23 cellular contexts compared by ENCODE assay signal in genomic region chr3:196667056-196667844, GRCh38. TPM values are rescaled to one million over a fixed set of nuclear protein-coding genes. Genes with fewer than 3 reads are reported as not detected.
DNase-seq lines count a peak whose midpoint lies in the region; ATAC-seq, FAIRE-seq and TF ChIP-seq lines count a peak whose summit lies in the region.
"Had no signal": no experiment of that assay in that cellular context is flagged by ENCODE, and none has a peak within 500 bp of the region (broad histone marks: within the 10 kb centered on the region; RNA-seq: fewer than 3 reads in every experiment).

No MANE protein-coding gene starts in this region.

- peak overlapping the region; percentile 47 to 83 (median 72); a peak in 19 of 22 replicates for H3K27ac ChIP-seq in BLaER1 treated with 17β-estradiol and CSF1 and Interleukin-3, amounts not matched to agents 10 nM and 100 nM
- no peak overlapping the region for H3K27ac ChIP-seq in H9 (ENCODE audit: insufficient read length, low read depth, low read length)
- H3K27ac ChIP-seq in K562 (ENCODE audit: extremely low read depth, low read depth, low read length): no peak overlapping the region
- no peak overlapping the region for H3K27ac ChIP-seq in dorsolateral prefrontal cortex
- H3K27ac ChIP-seq: SK-N-MC had no signal

- BruUV-seq in K562 (replicated peaks; lab: Mats Ljungman, UMichigan): no TSS peak

- H3K79me2 ChIP-seq in H9 (ENCODE audit: insufficient read depth, low read length) (no peaks in the 10 kb centered on the region), K562 (ENCODE audit: control insufficient read depth, insufficient read depth, low read length) (no peaks in the 10 kb centered on the region)

- POLR2A ChIA-PET in K562 (lab: Yijun Ruan, JAX): interaction anchor here (1.3 to 1.4 kb wide), 2 partner anchors 10 to 23 kb away, joined by 3 to 4 read pairs; no protein-coding TSS in a partner anchor

- WGBS in H9 (ENCODE audit: extremely low coverage, insufficient read length, low lambda C conversion rate): no CpG with 5 or more reads among the region's 14 CpGs
- WGBS in K562 (ENCODE audit: insufficient coverage, low coverage, missing lambda C conversion rate): 52% methylated on average over 13 of the region's 14 CpGs

- no peak overlapping the region for H3K14ac ChIP-seq in H9 (ENCODE audit: insufficient read depth, low read length)

- no peak overlapping the region for H2BK5ac ChIP-seq in H9 (ENCODE audit: insufficient read length, low read length)

- no peak overlapping the region for H3K56ac ChIP-seq in H9 (ENCODE audit: insufficient read length, low read depth, low read length)

- DNase-seq in H9 (no peak), K562 (ENCODE audit: extremely low read depth in 1 of 4, low spot score in 3 of 4) (no peak), natural killer cell (no peak), Kasumi-1 (lab: John Stamatoyannopoulos, UW) (no peak), nephron progenitor cell (no peak), dorsolateral prefrontal cortex (no peak), SIG-M5 treated with dmso at 0.1 percent for 504 hours (lab: John Stamatoyannopoulos, UW; ENCODE audit: unreplicated experiment) (no peak)
- DNase-seq: BE2C; Calu3; CD8-positive, alpha-beta memory T cell; MV-4-11; NCI-H1105 treated with DMSO at 0.1 percent for 48 hours; NCI-H2081; NCI-H2171; NCI-H345; NCI-H524; SHP77 had no signal

- no peaks in the 10 kb centered on the region for H3K23me2 ChIP-seq in H9 (ENCODE audit: insufficient read length, low read depth, low read length, poor library complexity, severe bottlenecking)

- H2BK120ac ChIP-seq in H9 (ENCODE audit: low read depth, low read length, poor library complexity, severe bottlenecking): no peak overlapping the region

- peak overlapping the region; percentile 54 to 72 (median 63) for H3K4me2 ChIP-seq in BLaER1 treated with 17β-estradiol and CSF1 and Interleukin-3, amounts not matched to agents 10 nM and 100 nM
- no peak overlapping the region for H3K4me2 ChIP-seq in H9 (ENCODE audit: insufficient read depth, insufficient read length, low read length)
- no peak overlapping the region for H3K4me2 ChIP-seq in K562 (ENCODE audit: insufficient read depth, low read length)

- H2AFZ ChIP-seq in H9 (ENCODE audit: low read length) (no peak overlapping the region), K562 (ENCODE audit: low read depth, low read length) (no peak overlapping the region)

- peaks cover 3 to 17% (median 16%) of the 10 kb centered on the region in 11 experiments; a peak in 21 of 22 replicates for H3K36me3 ChIP-seq in BLaER1 treated with 17β-estradiol and CSF1 and Interleukin-3, amounts not matched to agents 10 nM and 100 nM
- no peaks in the 10 kb centered on the region for H3K36me3 ChIP-seq in K562 (ENCODE audit: control insufficient read depth, insufficient read depth, low read length)
- H3K36me3 ChIP-seq: BE2C had no signal

- FAIRE-seq in K562 (lab: Jason Lieb, UNC): no peak
- FAIRE-seq: A549, GM19239, H54 had no signal

- H2BK12ac ChIP-seq in H9 (ENCODE audit: insufficient read length, low read depth, low read length): no peak overlapping the region

- H2BK20ac ChIP-seq in H9 (ENCODE audit: low read depth, low read length, poor library complexity, severe bottlenecking): no peak overlapping the region

- no peak overlapping the region for H3K18ac ChIP-seq in H9 (ENCODE audit: insufficient read length, low read depth, low read length)

- no peak for TF ChIP-seq POLR2A in K562 (conservative IDR thresholded peaks at IDR 0.05)

- no peak overlapping the region for H4K91ac ChIP-seq in H9 (ENCODE audit: insufficient read length, low read depth, low read length)

- H3K27me3 Mint-ChIP-seq in H9 (ENCODE audit: low read depth) (peaks cover 6% of the 10 kb centered on the region), natural killer cell (ENCODE audit: low read depth in 2 of 2) (no peaks in the 10 kb centered on the region), nephron progenitor cell (ENCODE audit: low read depth, poor library complexity) (peaks cover 11% of the 10 kb centered on the region)
- H3K27me3 Mint-ChIP-seq: CD8-positive, alpha-beta memory T cell had no signal

- no peak overlapping the region for H2AK5ac ChIP-seq in H9 (ENCODE audit: insufficient read length, low read length)

- in situ Hi-C loops in K562 (cut with MboI): no loop called here

- CTCF ChIA-PET in K562 (lab: Yijun Ruan, JAX; ENCODE audit: low intra/inter-chr PET ratio): no interaction called here

- intact Hi-C loops in K562 (cut with micrococcal nuclease): no loop called here
- intact Hi-C loops in natural killer cell (cut with micrococcal nuclease): no loop called here
- intact Hi-C loops in dorsolateral prefrontal cortex (cut with DNase I): no loop called here

- H3K4me1 Mint-ChIP-seq in H9 (peaks cover 25 to 34% of the 10 kb centered on the region in 2 experiments), natural killer cell (peaks cover 18 to 26% of the 10 kb centered on the region in 2 donors), nephron progenitor cell (peaks cover 31% of the 10 kb centered on the region)

- no peak for TF ChIP-seq EP300 in K562 (IDR thresholded peaks at IDR 0.05; ENCODE audit: low read length)

- H3K9me1 ChIP-seq in K562 (ENCODE audit: control insufficient read depth, insufficient read depth, low read length): no peaks in the 10 kb centered on the region

- ATAC-seq in K562 (no peak), natural killer cell (peak in 2 of 3 donors; percentile 46 to 83)

- no peaks in the 10 kb centered on the region for H3K79me1 ChIP-seq in H9 (ENCODE audit: insufficient read depth, low read depth, low read length, poor library complexity, severe bottlenecking)

- H3K4me3 Mint-ChIP-seq in H9 (no peak overlapping the region; a peak in 1 of 5 replicates), natural killer cell (no peak overlapping the region), nephron progenitor cell (no peak overlapping the region)
- H3K4me3 Mint-ChIP-seq: CD8-positive, alpha-beta memory T cell had no signal

- H3K9me3 Mint-ChIP-seq in H9 (no peaks in the 10 kb centered on the region), natural killer cell (no peaks in the 10 kb centered on the region), nephron progenitor cell (peaks cover 3% of the 10 kb centered on the region)
- H3K9me3 Mint-ChIP-seq: CD8-positive, alpha-beta memory T cell had no signal

- no peak overlapping the region for H4K5ac ChIP-seq in H9 (ENCODE audit: insufficient read length, low read depth, low read length)

- no peak overlapping the region for H4K8ac ChIP-seq in H9 (replicated peaks; ENCODE audit: insufficient read length, low read depth, low read length)

- H3K4ac ChIP-seq in H9 (ENCODE audit: low read depth, low read length): no peak overlapping the region

- TF ChIP-seq CTCF in H9 (conservative IDR thresholded peaks at IDR 0.05) (no peak), K562 (IDR thresholded peaks at IDR 0.05 in 2 of 3, conservative IDR thresholded peaks at IDR 0.05 in 1 of 3; ENCODE audit: insufficient read depth in 2 of 3, low read depth in 1 of 3, low read length in 3 of 3) (no peak), natural killer cell (IDR thresholded peaks at IDR 0.05) (no peak), nephron progenitor cell (IDR thresholded peaks at IDR 0.05) (no peak), dorsolateral prefrontal cortex (IDR thresholded peaks at IDR 0.05 in 54 of 56, conservative IDR thresholded peaks at IDR 0.05 in 2 of 56; ENCODE audit: low read depth in 1 of 56, partially characterized antibody in 56 of 56) (no peak)

- H3T11ph ChIP-seq in H9 (ENCODE audit: low read length): no peak overlapping the region

- H3K4me3 ChIP-seq in BLaER1 treated with 17β-estradiol and CSF1 and Interleukin-3, amounts not matched to agents 10 nM and 100 nM: no peak overlapping the region
- H3K4me3 ChIP-seq in K562 (no peak overlapping the region), dorsolateral prefrontal cortex (no peak overlapping the region)
- H3K4me3 ChIP-seq: A549, SK-N-MC had no signal

- peak overlapping the region in 6 of 11 experiments; percentile 48 to 68 (median 57); a peak in 8 of 22 replicates for H3K9ac ChIP-seq in BLaER1 treated with 17β-estradiol and CSF1 and Interleukin-3, amounts not matched to agents 10 nM and 100 nM
- H3K9ac ChIP-seq in H9 (ENCODE audit: extremely low read depth, insufficient read length, low read length) (no peak overlapping the region), K562 (ENCODE audit: insufficient read depth in 1 of 2, low read depth in 2 of 2, low read length in 2 of 2) (no peak overlapping the region)

- H3K36me3 Mint-ChIP-seq in H9 (ENCODE audit: insufficient read depth in 1 of 3, low read depth in 3 of 3) (peaks cover 0 to 2% (median 0%) of the 10 kb centered on the region in 3 experiments; a peak in 1 of 7 replicates), natural killer cell (no peaks in the 10 kb centered on the region), nephron progenitor cell (ENCODE audit: low read depth) (no peaks in the 10 kb centered on the region)

- H3K27ac Mint-ChIP-seq in H9: peak overlapping the region in 2 of 3 experiments; percentile 96 to 99; a peak in 3 of 7 replicates
- H3K27ac Mint-ChIP-seq in natural killer cell: peak overlapping the region; percentile 14 to 21
- H3K27ac Mint-ChIP-seq in nephron progenitor cell: no peak overlapping the region

- H3K27me3 ChIP-seq in BLaER1 treated with 17β-estradiol and CSF1 and Interleukin-3, amounts not matched to agents 10 nM and 100 nM: no peaks in the 10 kb centered on the region
- H3K27me3 ChIP-seq in H9 (ENCODE audit: insufficient read depth, low read length) (no peaks in the 10 kb centered on the region), K562 (ENCODE audit: control insufficient read depth in 2 of 2, insufficient read depth in 2 of 2, low read length in 2 of 2) (no peaks in the 10 kb centered on the region), dorsolateral prefrontal cortex (peaks cover 0 to 2% (median 0%) of the 10 kb centered on the region in 45 donors)
- H3K27me3 ChIP-seq: BE2C had no signal

- no peaks in the 10 kb centered on the region for H3K9me3 ChIP-seq in BLaER1 treated with 17β-estradiol and CSF1 and Interleukin-3, amounts not matched to agents 10 nM and 100 nM (replicated peaks in 1 of 11)
- H3K9me3 ChIP-seq in H9 (ENCODE audit: control insufficient read depth, low read depth, low read length): no peaks in the 10 kb centered on the region
- H3K9me3 ChIP-seq in K562 (replicated peaks; ENCODE audit: control insufficient read depth, insufficient read depth, low read depth, low read length): no peaks in the 10 kb centered on the region
- H3K9me3 ChIP-seq: A549, BE2C had no signal

- no peak overlapping the region for H3K23ac ChIP-seq in H9 (ENCODE audit: insufficient read length, low read depth, low read length)

- peaks cover 0 to 16% (median 0%) of the 10 kb centered on the region in 11 experiments; a peak in 4 of 22 replicates for H4K20me1 ChIP-seq in BLaER1 treated with 17β-estradiol and CSF1 and Interleukin-3, amounts not matched to agents 10 nM and 100 nM
- H4K20me1 ChIP-seq in H9 (ENCODE audit: control insufficient read depth, insufficient read depth, insufficient read length) (no peaks in the 10 kb centered on the region), K562 (replicated peaks; ENCODE audit: control insufficient read depth, insufficient read depth, low read length) (no peaks in the 10 kb centered on the region)

- TF ChIP-seq RAD21 in K562 (CRISPR knock-in tag; conservative IDR thresholded peaks at IDR 0.05 in 1 of 2, IDR thresholded peaks at IDR 0.05 in 1 of 2): no peak

- peaks cover 77 to 100% (median 83%) of the 10 kb centered on the region in 10 experiments for H3K4me1 ChIP-seq in BLaER1 treated with 17β-estradiol and CSF1 and Interleukin-3, amounts not matched to agents 10 nM and 100 nM
- H3K4me1 ChIP-seq in H9 (ENCODE audit: insufficient read depth, low read length) (peaks cover 6% of the 10 kb centered on the region; the same call in 1 of the 2 replicates), K562 (replicated peaks in 1 of 2; ENCODE audit: control insufficient read depth in 2 of 2, insufficient read depth in 2 of 2, low read length in 2 of 2) (peaks cover 18 to 22% of the 10 kb centered on the region in 2 experiments)

- H2BK15ac ChIP-seq in H9 (ENCODE audit: low read depth, low read length): no peak overlapping the region

RNA-seq across cellular contexts. Expression of gene NRROS, which starts 27.8 kb away (rescaled TPM):
- total RNA-seq in H9 (2021) (2.8 and 4.0 TPM in 2 replicates), K562 (2014; rRNA removed) (4.6 and 6.9 TPM in 2 replicates), K562 (2014; rRNA removed; fragmentation: Illumina TruSeq; extraction: Trizol) (1.2 and 2.1 TPM in 2 replicates), K562 (2015; rRNA removed; fragmentation: Illumina TruSeq; extraction: Trizol) (3.7 and 3.8 TPM in 2 replicates), K562 (2021) (13.0 and 13.8 TPM in 2 replicates), natural killer cell (10 to 100 TPM; 32.5 to 56.3 (median 56.2) TPM), dorsolateral prefrontal cortex (1 to 10 TPM; 1.1 to 8.0 (median 3.3) TPM)
- total RNA-seq in K562 (2011; cell fraction: chromatin; rRNA removed; ENCODE audit: low replicate concordance): 7.2 and 22.0 TPM in 2 replicates
- total RNA-seq in K562 (2011; cell fraction: nucleolus; rRNA removed): 15.8 and 20.0 TPM in 2 replicates
- total RNA-seq in K562 (2011; cell fraction: nucleoplasm; rRNA removed): 8.9 and 10.3 TPM in 2 replicates
- polyA plus RNA-seq in K562 (2011; rRNA removed) (2.2 and 7.1 TPM in 2 replicates), K562 (2014; fragmentation: Illumina TruSeq; extraction: Trizol) (5.4 and 8.9 TPM in 2 replicates), K562 (2014; fragmentation: Nextera tagmentation; extraction: Ambion mirVana) (under 1 TPM; 0.34 to 0.35 TPM), K562 (2014; rRNA removed) (4.6 and 6.4 TPM in 2 replicates)
- 2.7 and 5.0 TPM in 2 replicates for polyA plus RNA-seq in K562 (2011; cell fraction: cytosol; rRNA removed)
- polyA plus RNA-seq in K562 (2011; cell fraction: nucleus; rRNA removed): 5.4 and 8.2 TPM in 2 replicates
- 16.4 and 25.4 TPM in 2 replicates for polyA plus RNA-seq in K562 (2012)
- polyA minus RNA-seq in K562 (2011; rRNA and poly(A)+ RNA removed): 3.0 and 3.7 TPM in 2 replicates
- polyA minus RNA-seq in K562 (2011; cell fraction: cytosol; rRNA and poly(A)+ RNA removed): 5.2 and 6.3 TPM in 2 replicates
- polyA minus RNA-seq in K562 (2011; cell fraction: nucleus; rRNA and poly(A)+ RNA removed): 2.1 and 4.6 TPM in 2 replicates
- total RNA-seq: HT-29 had no signal
- polyA plus RNA-seq: A549 had no signal

RNA-seq across cellular contexts. Expression of gene CEP19, which starts 44.8 kb away (rescaled TPM):
- total RNA-seq in H9 (2021) (1.2 and 1.3 TPM in 2 replicates), K562 (2014; rRNA removed) (2.5 and 3.1 TPM in 2 replicates), K562 (2014; rRNA removed; fragmentation: Illumina TruSeq; extraction: Trizol) (4.1 and 4.3 TPM in 2 replicates), K562 (2015; rRNA removed; fragmentation: Illumina TruSeq; extraction: Trizol) (4.5 TPM in 2 replicates), K562 (2021) (2.3 and 2.5 TPM in 2 replicates), natural killer cell (1 to 10 TPM in 2 of 3 donors, under 1 TPM in 1; 0.92 to 1.8 (median 1.1) TPM), dorsolateral prefrontal cortex (10 to 100 TPM in 35 of 120 experiments, 1 to 10 TPM in 85; 2.8 to 14.6 (median 8.6) TPM)
- total RNA-seq in K562 (2011; cell fraction: chromatin; rRNA removed; ENCODE audit: low replicate concordance): 0.25 and 0.97 TPM in 2 replicates
- 0.50 and 0.53 TPM in 2 replicates for total RNA-seq in K562 (2011; cell fraction: nucleolus; rRNA removed)
- total RNA-seq in K562 (2011; cell fraction: nucleoplasm; rRNA removed): 0.51 and 1.8 TPM in 2 replicates
- polyA plus RNA-seq in K562 (2011; rRNA removed) (2.7 and 4.2 TPM in 2 replicates), K562 (2014; fragmentation: Illumina TruSeq; extraction: Trizol) (3.7 and 3.8 TPM in 2 replicates), K562 (2014; fragmentation: Nextera tagmentation; extraction: Ambion mirVana) (1 to 10 TPM; 3.4 to 4.2 TPM), K562 (2014; rRNA removed) (3.1 and 3.5 TPM in 2 replicates)
- 1.1 and 1.5 TPM in 2 replicates for polyA plus RNA-seq in K562 (2011; cell fraction: cytosol; rRNA removed)
- 0.35 and 0.36 TPM in 2 replicates for polyA plus RNA-seq in K562 (2011; cell fraction: nucleus; rRNA removed)
- polyA plus RNA-seq in K562 (2012): 3.2 and 3.6 TPM in 2 replicates
- 1.9 and 2.1 TPM in 2 replicates for polyA minus RNA-seq in K562 (2011; rRNA and poly(A)+ RNA removed)
- 1.6 TPM in 1 of 2 replicates, not detected in the other for polyA minus RNA-seq in K562 (2011; cell fraction: cytosol; rRNA and poly(A)+ RNA removed)
- 0.40 and 0.44 TPM in 2 replicates for polyA minus RNA-seq in K562 (2011; cell fraction: nucleus; rRNA and poly(A)+ RNA removed)

RNA-seq across cellular contexts. Expression of gene PIGX, which starts 44.9 kb away (rescaled TPM):
- total RNA-seq in H9 (2021) (18.1 and 20.0 TPM in 2 replicates), K562 (2014; rRNA removed) (23.8 and 25.8 TPM in 2 replicates), K562 (2014; rRNA removed; fragmentation: Illumina TruSeq; extraction: Trizol) (27.0 and 34.2 TPM in 2 replicates), K562 (2015; rRNA removed; fragmentation: Illumina TruSeq; extraction: Trizol) (23.8 and 25.2 TPM in 2 replicates), K562 (2021) (22.5 and 26.9 TPM in 2 replicates), natural killer cell (10 to 100 TPM; 23.9 to 31.8 (median 24.2) TPM), dorsolateral prefrontal cortex (10 to 100 TPM; 23.5 to 51.0 (median 37.0) TPM)
- total RNA-seq in K562 (2011; cell fraction: chromatin; rRNA removed; ENCODE audit: low replicate concordance): 18.2 and 25.3 TPM in 2 replicates
- total RNA-seq in K562 (2011; cell fraction: nucleolus; rRNA removed): 11.8 and 13.8 TPM in 2 replicates
- total RNA-seq in K562 (2011; cell fraction: nucleoplasm; rRNA removed): 18.2 and 21.2 TPM in 2 replicates
- polyA plus RNA-seq in K562 (2011; rRNA removed) (25.4 and 36.3 TPM in 2 replicates), K562 (2014; fragmentation: Illumina TruSeq; extraction: Trizol) (25.9 and 28.4 TPM in 2 replicates), K562 (2014; fragmentation: Nextera tagmentation; extraction: Ambion mirVana) (1 to 10 TPM; 3.7 to 5.1 TPM), K562 (2014; rRNA removed) (25.9 and 30.8 TPM in 2 replicates)
- polyA plus RNA-seq in K562 (2011; cell fraction: cytosol; rRNA removed): 9.4 and 18.2 TPM in 2 replicates
- polyA plus RNA-seq in K562 (2011; cell fraction: nucleus; rRNA removed): 6.7 and 9.6 TPM in 2 replicates
- polyA plus RNA-seq in K562 (2012): 17.7 and 22.1 TPM in 2 replicates
- 21.7 and 23.7 TPM in 2 replicates for polyA minus RNA-seq in K562 (2011; rRNA and poly(A)+ RNA removed)
- 14.7 and 17.2 TPM in 2 replicates for polyA minus RNA-seq in K562 (2011; cell fraction: cytosol; rRNA and poly(A)+ RNA removed)
- 3.1 and 6.8 TPM in 2 replicates for polyA minus RNA-seq in K562 (2011; cell fraction: nucleus; rRNA and poly(A)+ RNA removed)

Comparison
In these comparisons a context has a peak if more than half of its experiments do, and no peak if none do; other contexts are left out.
1. H3K27ac ChIP-seq: peak in BLaER1 treated with 17β-estradiol and CSF1 and Interleukin-3, amounts not matched to agents 10 nM and 100 nM (11 of 11); none in H9 (single experiment), K562 (single experiment) and dorsolateral prefrontal cortex (0 of 59).
2. H3K4me2 ChIP-seq: peak in BLaER1 treated with 17β-estradiol and CSF1 and Interleukin-3, amounts not matched to agents 10 nM and 100 nM (11 of 11); none in H9 (single experiment) and K562 (single experiment).
3. H3K9ac ChIP-seq: peak in BLaER1 treated with 17β-estradiol and CSF1 and Interleukin-3, amounts not matched to agents 10 nM and 100 nM (6 of 11); none in H9 (single experiment) and K562 (0 of 2).